Comparison of ENCODE assay signal across 8 cellular contexts in the genomic region with DNA sequence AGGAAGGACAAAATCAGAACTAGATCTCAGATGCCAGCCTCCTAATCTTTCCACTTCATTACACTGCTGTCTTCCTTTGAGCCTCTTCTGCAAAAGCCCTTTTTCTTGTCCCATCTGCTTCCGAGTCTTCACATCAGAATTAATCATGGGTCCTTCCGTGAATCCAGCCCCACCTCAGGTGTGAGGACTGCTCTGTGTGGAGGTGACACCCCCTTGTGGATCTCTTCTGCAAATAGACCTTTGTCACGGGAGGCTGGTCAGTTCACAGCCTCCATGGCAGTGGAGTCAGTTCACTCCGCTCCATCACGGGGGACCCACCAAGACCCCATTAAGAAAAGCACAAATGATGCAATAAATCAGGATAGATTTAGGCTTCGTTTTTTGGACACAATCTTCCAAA.
DNase-seq lines count a peak whose midpoint lies in the region; ATAC-seq, FAIRE-seq and TF ChIP-seq lines count a peak whose summit lies in the region.

No MANE protein-coding gene starts in this region.

- BruUV-seq in HepG2 (replicated peaks; lab: Mats Ljungman, UMichigan), result no TSS peak

- intact Hi-C loops in HepG2 (cut with micrococcal nuclease; ENCODE audit: unreplicated experiment), result loop anchor here (1.0 to 2.0 kb wide), 2 partner anchors 147 to 586 kb away; no protein-coding TSS in a partner anchor

- CTCF ChIA-PET in HEK293T (lab: Yijun Ruan, JAX) (no interaction called here), HepG2 (lab: Yijun Ruan, JAX; ENCODE audit: low intra/inter-chr PET ratio, low total read pairs) (interaction anchor here (1.3 kb wide), 1 partner anchor 587 kb away, joined by 4 read pairs; no protein-coding TSS in a partner anchor)

- TF ChIP-seq EP300 in HepG2 (IDR thresholded peaks at IDR 0.05; ENCODE audit: low read depth in 2 of 2, low read length in 2 of 2) (no peak), HepG2 (CRISPR knock-in tag; IDR thresholded peaks at IDR 0.05; ENCODE audit: borderline replicate concordance) (no peak)

- TF ChIP-seq RAD21 in HepG2 (CRISPR knock-in tag; IDR thresholded peaks at IDR 0.05), result peak; percentile 61

- TF ChIP-seq POLR2A in HepG2 (IDR thresholded peaks at IDR 0.05; ENCODE audit: insufficient read depth in 1 of 2, low read depth in 2 of 2, low read length in 2 of 2), result no peak

- H3K4me2 ChIP-seq in HepG2 (ENCODE audit: low read depth, low read length), result no peak overlapping the region

- peaks cover 0 to 4% of the 10 kb centered on the region in 2 experiments; a peak in 2 of 5 replicates for H3K36me3 ChIP-seq in HepG2 (replicated peaks in 1 of 2; ENCODE audit: control insufficient read depth in 1 of 2, insufficient read depth in 2 of 2, low read length in 2 of 2)

- DNase-seq in DMS 273 treated with DMSO at 0.1 percent for 48 hours (lab: John Stamatoyannopoulos, UW) (peak; percentile 14), HEK293T (ENCODE audit: extremely low spot score) (peak; percentile 51), astrocyte of the hippocampus (ENCODE audit: low read depth, low spot score) (peak; percentile 35), HepG2 (ENCODE audit: low spot score) (peak; percentile 34), NK-92 (lab: John Stamatoyannopoulos, UW; ENCODE audit: unreplicated experiment) (no peak)
- no peak for DNase-seq in activated CD8-positive, alpha-beta memory T cell treated with anti-CD3 and anti-CD28 coated beads for 24 hours

- ATAC-seq in HepG2 (peak; percentile 98), GM19328 (IDR thresholded peaks at IDR 0.05; ENCODE audit: unreplicated experiment) (no peak), HG03460 (IDR thresholded peaks at IDR 0.05; ENCODE audit: unreplicated experiment) (no peak)

- no peaks in the 10 kb centered on the region for H4K20me1 ChIP-seq in HepG2 (ENCODE audit: insufficient read depth, low read length)

- no peaks in the 10 kb centered on the region for H3K27me3 ChIP-seq in HepG2 (ENCODE audit: control insufficient read depth in 1 of 2, insufficient read depth in 2 of 2, low read length in 2 of 2)

- WGBS in HepG2 (ENCODE audit: low lambda C conversion rate), result 74% methylated on average over 6 of the region's 6 CpGs

- H3K4me1 ChIP-seq in HepG2 (ENCODE audit: insufficient read depth, low read length), result no peaks in the 10 kb centered on the region

- no peak overlapping the region for H3K9ac ChIP-seq in HepG2 (ENCODE audit: insufficient read depth, low read depth, low read length)

- in situ Hi-C loops in HepG2 (cut with HindIII; ENCODE audit: extremely low pct_ligation_motif_present, low pct_unique_long_range_greater_than_20kb), result no loop called here

- no peaks in the 10 kb centered on the region for H3K9me3 ChIP-seq in HepG2 (ENCODE audit: low read length)

- H3K27ac ChIP-seq in HepG2 (ENCODE audit: extremely low read length, insufficient read depth, low read length), result no peak overlapping the region

- POLR2A ChIA-PET in HEK293T (lab: Yijun Ruan, JAX) (no interaction called here), HepG2 (lab: Yijun Ruan, JAX) (no interaction called here)

- peak; percentile 81 for TF ChIP-seq CTCF in HepG2 (CRISPR knock-in tag; IDR thresholded peaks at IDR 0.05)

- H3K79me2 ChIP-seq in HepG2 (ENCODE audit: insufficient read depth, low read length), result no peaks in the 10 kb centered on the region

- H3K4me3 ChIP-seq in HepG2 (replicated peaks in 1 of 3; ENCODE audit: insufficient read depth in 1 of 3, low read depth in 2 of 3, low read length in 3 of 3), result no peak overlapping the region

- no peak overlapping the region for H2AFZ ChIP-seq in HepG2 (ENCODE audit: low read length)

- no peak for FAIRE-seq in HepG2 (lab: Jason Lieb, UNC)

TF ChIP-seq in HEK293T, 16 proteins besides CTCF, POLR2A, EP300 and RAD21:
- TF ChIP-seq FOXK2 (IDR thresholded peaks at IDR 0.05) (no peak), FOXA1 (IDR thresholded peaks at IDR 0.05) (no peak), TARDBP (IDR thresholded peaks at IDR 0.05) (no peak), HDGF (IDR thresholded peaks at IDR 0.05; ENCODE audit: borderline replicate concordance) (no peak), SP1 (IDR thresholded peaks at IDR 0.05) (no peak), ZNF384 (IDR thresholded peaks at IDR 0.05) (no peak), SUZ12 (IDR thresholded peaks at IDR 0.05) (no peak), L3MBTL2 (conservative IDR thresholded peaks at IDR 0.05) (no peak), ARNT (IDR thresholded peaks at IDR 0.05) (no peak)
- TF ChIP-seq, protein P1, sequence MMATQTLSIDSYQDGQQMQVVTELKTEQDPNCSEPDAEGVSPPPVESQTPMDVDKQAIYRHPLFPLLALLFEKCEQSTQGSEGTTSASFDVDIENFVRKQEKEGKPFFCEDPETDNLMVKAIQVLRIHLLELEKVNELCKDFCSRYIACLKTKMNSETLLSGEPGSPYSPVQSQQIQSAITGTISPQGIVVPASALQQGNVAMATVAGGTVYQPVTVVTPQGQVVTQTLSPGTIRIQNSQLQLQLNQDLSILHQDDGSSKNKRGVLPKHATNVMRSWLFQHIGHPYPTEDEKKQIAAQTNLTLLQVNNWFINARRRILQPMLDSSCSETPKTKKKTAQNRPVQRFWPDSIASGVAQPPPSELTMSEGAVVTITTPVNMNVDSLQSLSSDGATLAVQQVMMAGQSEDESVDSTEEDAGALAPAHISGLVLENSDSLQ (IDR thresholded peaks at IDR 0.05), result no peak

TF ChIP-seq in HepG2, 621 proteins besides CTCF, POLR2A, EP300 and RAD21 (continues in another document):
- TF ChIP-seq ERF (CRISPR knock-in tag; IDR thresholded peaks at IDR 0.05), result 0 out of 2 replicates have a peak, but pooled peaks have one; percentile 17
- no peak for TF ChIP-seq YY1 (IDR thresholded peaks at IDR 0.05; ENCODE audit: insufficient read depth, insufficient replicate concordance, low read depth, low read length)
- TF ChIP-seq ZBTB8A (CRISPR knock-in tag; IDR thresholded peaks at IDR 0.05; ENCODE audit: borderline replicate concordance, low read depth), result no peak
- TF ChIP-seq, protein P2, sequence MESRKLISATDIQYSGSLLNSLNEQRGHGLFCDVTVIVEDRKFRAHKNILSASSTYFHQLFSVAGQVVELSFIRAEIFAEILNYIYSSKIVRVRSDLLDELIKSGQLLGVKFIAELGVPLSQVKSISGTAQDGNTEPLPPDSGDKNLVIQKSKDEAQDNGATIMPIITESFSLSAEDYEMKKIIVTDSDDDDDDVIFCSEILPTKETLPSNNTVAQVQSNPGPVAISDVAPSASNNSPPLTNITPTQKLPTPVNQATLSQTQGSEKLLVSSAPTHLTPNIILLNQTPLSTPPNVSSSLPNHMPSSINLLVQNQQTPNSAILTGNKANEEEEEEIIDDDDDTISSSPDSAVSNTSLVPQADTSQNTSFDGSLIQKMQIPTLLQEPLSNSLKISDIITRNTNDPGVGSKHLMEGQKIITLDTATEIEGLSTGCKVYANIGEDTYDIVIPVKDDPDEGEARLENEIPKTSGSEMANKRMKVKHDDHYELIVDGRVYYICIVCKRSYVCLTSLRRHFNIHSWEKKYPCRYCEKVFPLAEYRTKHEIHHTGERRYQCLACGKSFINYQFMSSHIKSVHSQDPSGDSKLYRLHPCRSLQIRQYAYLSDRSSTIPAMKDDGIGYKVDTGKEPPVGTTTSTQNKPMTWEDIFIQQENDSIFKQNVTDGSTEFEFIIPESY (CRISPR knock-in tag; IDR thresholded peaks at IDR 0.05), result 0 out of 2 replicates have a peak, but pooled peaks have one; percentile 27
- peak; percentile 33 for TF ChIP-seq XRCC5 (optimal IDR thresholded peaks at IDR 0.05; ENCODE audit: low read length)
- no peak for TF ChIP-seq FOSL1 (CRISPR knock-in tag; IDR thresholded peaks at IDR 0.05; ENCODE audit: borderline replicate concordance)
- TF ChIP-seq MBD4 (IDR thresholded peaks at IDR 0.05; ENCODE audit: borderline replicate concordance, low read length), result no peak
- TF ChIP-seq ZNF83 (CRISPR knock-in tag; IDR thresholded peaks at IDR 0.05; ENCODE audit: borderline replicate concordance), result no peak
- TF ChIP-seq ZNF577 (CRISPR knock-in tag; IDR thresholded peaks at IDR 0.05; ENCODE audit: borderline replicate concordance, low read depth), result no peak
- 0 out of 2 replicates have a peak, but pooled peaks have one; percentile 30 for TF ChIP-seq SALL1 (CRISPR knock-in tag; IDR thresholded peaks at IDR 0.05)
- TF ChIP-seq MTA3 (CRISPR knock-in tag; IDR thresholded peaks at IDR 0.05), result no peak
- TF ChIP-seq, protein P3, sequence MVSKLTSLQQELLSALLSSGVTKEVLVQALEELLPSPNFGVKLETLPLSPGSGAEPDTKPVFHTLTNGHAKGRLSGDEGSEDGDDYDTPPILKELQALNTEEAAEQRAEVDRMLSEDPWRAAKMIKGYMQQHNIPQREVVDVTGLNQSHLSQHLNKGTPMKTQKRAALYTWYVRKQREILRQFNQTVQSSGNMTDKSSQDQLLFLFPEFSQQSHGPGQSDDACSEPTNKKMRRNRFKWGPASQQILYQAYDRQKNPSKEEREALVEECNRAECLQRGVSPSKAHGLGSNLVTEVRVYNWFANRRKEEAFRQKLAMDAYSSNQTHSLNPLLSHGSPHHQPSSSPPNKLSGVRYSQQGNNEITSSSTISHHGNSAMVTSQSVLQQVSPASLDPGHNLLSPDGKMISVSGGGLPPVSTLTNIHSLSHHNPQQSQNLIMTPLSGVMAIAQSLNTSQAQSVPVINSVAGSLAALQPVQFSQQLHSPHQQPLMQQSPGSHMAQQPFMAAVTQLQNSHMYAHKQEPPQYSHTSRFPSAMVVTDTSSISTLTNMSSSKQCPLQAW (CRISPR knock-in tag; IDR thresholded peaks at IDR 0.05), result 0 out of 2 replicates have a peak, but pooled peaks have one; percentile 33
- peak; percentile 90 for TF ChIP-seq STAG1 (CRISPR knock-in tag; IDR thresholded peaks at IDR 0.05)
- TF ChIP-seq KLF16 (CRISPR knock-in tag; IDR thresholded peaks at IDR 0.05), result no peak
- TF ChIP-seq KLF15 (CRISPR knock-in tag; IDR thresholded peaks at IDR 0.05; ENCODE audit: borderline replicate concordance), result no peak
- peak; percentile 77 for TF ChIP-seq SMC3 (IDR thresholded peaks at IDR 0.05; ENCODE audit: low read length)
- TF ChIP-seq NFKB2 (CRISPR knock-in tag; IDR thresholded peaks at IDR 0.05; ENCODE audit: borderline replicate concordance), result no peak
- TF ChIP-seq CENPX (CRISPR knock-in tag; IDR thresholded peaks at IDR 0.05), result no peak
- no peak for TF ChIP-seq IKZF4 (CRISPR knock-in tag; IDR thresholded peaks at IDR 0.05; ENCODE audit: borderline replicate concordance, low read depth, not compliant biosample characterization)
- TF ChIP-seq YEATS4 (CRISPR knock-in tag; IDR thresholded peaks at IDR 0.05; ENCODE audit: borderline replicate concordance), result no peak

Comparison
In these comparisons a context has a peak if more than half of its experiments do, and no peak if none do; other contexts are left out.
1. DNase-seq: peak in DMS 273 treated with DMSO at 0.1 percent for 48 hours (single experiment), HEK293T (single experiment), astrocyte of the hippocampus (single experiment) and HepG2 (single experiment); none in NK-92 (single experiment) and activated CD8-positive, alpha-beta memory T cell treated with anti-CD3 and anti-CD28 coated beads for 24 hours (single experiment).